15 cellular contexts compared by ENCODE assay signal in the genomic region with DNA sequence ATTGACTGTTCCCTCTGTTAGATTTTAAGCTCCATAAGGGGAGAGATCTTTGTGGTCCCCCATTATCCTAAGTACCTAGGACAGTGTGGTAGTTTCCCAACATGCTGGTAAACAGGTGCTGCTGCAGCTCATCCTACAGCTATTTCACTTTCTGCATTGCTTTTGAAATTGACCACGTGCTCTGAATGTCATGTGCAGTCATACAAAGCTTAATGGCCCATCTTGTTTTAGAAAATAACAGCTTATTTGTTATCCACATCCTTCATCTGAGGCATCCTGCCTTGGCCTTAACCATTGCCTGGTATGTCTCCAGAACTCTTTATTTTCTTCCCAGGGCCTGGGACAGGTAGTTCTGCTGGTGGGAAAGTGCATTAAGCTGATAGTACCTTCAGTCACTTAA.
"Had no signal": no experiment of that assay in that cellular context is flagged by ENCODE, and none has a peak within 500 bp of the region (broad histone marks: within the 10 kb centered on the region; RNA-seq: fewer than 3 reads in every experiment).

No MANE protein-coding gene starts in this region.

- H3K9me3 ChIP-seq: heart right ventricle, left lung had no signal

- H3K27ac ChIP-seq: brain microvascular endothelial cell, foreskin keratinocyte, left lung had no signal

- FAIRE-seq: urothelium cell line had no signal

- DNase-seq: activated B cell treated with CpG ODN at 0.5 μM for 24 hours; activated CD4-positive, alpha-beta T cell treated with anti-CD3 and anti-CD28 coated beads, Interleukin-2, amount 50 U/mL, for 1 hour; activated naive CD4-positive, alpha-beta T cell treated with anti-CD3 and anti-CD28 coated beads for 36 hours; activated T-cell treated with anti-CD3 and anti-CD28 coated beads for 4 hours; brain microvascular endothelial cell; foreskin keratinocyte; heart right ventricle; islet precursor cell; left lung; stimulated activated CD4-positive, alpha-beta T cell treated with anti-CD3 and anti-CD28 coated beads, Interleukin-12 subunit alpha, Interleukin-12 subunit beta, amount 100 ng/mL, for 4 hours; stimulated activated CD4-positive, alpha-beta T cell treated with anti-CD3 and anti-CD28 coated beads, Interleukin-2, amount 100 ng/mL, for 48 hours; stimulated activated naive CD8-positive, alpha-beta T cell treated with anti-CD3 and anti-CD28 coated beads, Interleukin-15, Interleukin-2, amounts not matched to agents 100 U/mL and 50 U/mL, for 24 hours had no signal

- ATAC-seq: activated T-helper 17 cell treated with anti-CD3 and anti-CD28 coated beads, Interleukin-2, amount 50 U/mL, for 72 hours; foreskin keratinocyte; heart right ventricle; left lung; SK-N-SH treated with all-trans-retinoic acid at 6 μM for 48 hours; stimulated activated naive CD8-positive, alpha-beta T cell treated with anti-CD3 and anti-CD28 coated beads, Interleukin-15, Interleukin-2, amounts not matched to agents 100 U/mL and 50 U/mL, for 24 hours had no signal

- H3K27me3 ChIP-seq: brain microvascular endothelial cell, foreskin keratinocyte, heart right ventricle, left lung had no signal

- H3K4me3 ChIP-seq: left lung had no signal
